Comparison of ENCODE assay signal across 11 cellular contexts in the genomic region with DNA sequence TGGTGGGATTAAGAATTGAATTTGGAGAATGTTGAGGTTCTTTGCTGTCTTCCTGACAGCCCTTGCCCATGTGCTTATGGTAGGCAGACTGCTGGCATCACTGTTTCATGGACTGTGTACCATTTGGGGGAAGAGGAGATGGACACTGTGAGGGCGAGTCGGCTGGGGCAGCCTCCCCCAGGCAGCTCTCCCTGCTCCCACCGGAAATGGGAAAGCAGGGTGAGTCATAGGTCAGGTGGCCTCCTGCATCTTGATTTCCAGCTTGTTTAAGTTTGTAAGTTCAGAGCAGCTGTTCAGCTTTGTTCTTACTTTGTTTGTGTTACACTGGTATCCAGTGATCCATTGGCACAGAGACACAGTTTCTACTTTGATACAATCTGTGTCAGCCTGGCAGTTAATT.
DNase-seq lines count a peak whose midpoint lies in the region; ATAC-seq and TF ChIP-seq lines count a peak whose summit lies in the region.
"Had no signal": no experiment of that assay in that cellular context is flagged by ENCODE, and none has a peak within 500 bp of the region (broad histone marks: within the 10 kb centered on the region; RNA-seq: fewer than 3 reads in every experiment).

No MANE protein-coding gene starts in this region.

- peaks cover 0 to 30% (median 0%) of the 10 kb centered on the region in 5 donors for H3K27me3 Mint-ChIP-seq in naive thymus-derived CD4-positive, alpha-beta T cell
- peaks cover 13 to 17% of the 10 kb centered on the region in 2 donors for H3K27me3 Mint-ChIP-seq in effector memory CD8-positive, alpha-beta T cell
- H3K27me3 Mint-ChIP-seq: central memory CD8-positive, alpha-beta T cell had no signal

- DNase-seq in NCI-H510A treated with DMSO at 0.1 percent for 48 hours (lab: John Stamatoyannopoulos, UW) (peak; percentile 44), NCI-H510A (lab: John Stamatoyannopoulos, UW) (no peak), T1000 (lab: John Stamatoyannopoulos, UW) (peak; percentile 45), foreskin fibroblast (peak; percentile 76 to 96), RPMI8226 (no peak)
- no peak for DNase-seq in naive thymus-derived CD4-positive, alpha-beta T cell
- no peak for DNase-seq in effector memory CD8-positive, alpha-beta T cell
- DNase-seq: NCI-H2029 treated with DMSO at 0.1 percent for 48 hours, T-helper 1 cell had no signal

- no peak for ATAC-seq in naive thymus-derived CD4-positive, alpha-beta T cell
- ATAC-seq in effector memory CD8-positive, alpha-beta T cell (replicated peaks), result no peak
- ATAC-seq in GM21423 (IDR thresholded peaks at IDR 0.05; ENCODE audit: unreplicated experiment), result no peak

- no peaks in the 10 kb centered on the region for H3K36me3 Mint-ChIP-seq in naive thymus-derived CD4-positive, alpha-beta T cell
- no peaks in the 10 kb centered on the region for H3K36me3 Mint-ChIP-seq in effector memory CD8-positive, alpha-beta T cell (ENCODE audit: insufficient read depth)

- H3K27me3 ChIP-seq in naive thymus-derived CD4-positive, alpha-beta T cell (ENCODE audit: control insufficient read depth in 2 of 2, insufficient read depth in 2 of 2, low read length in 2 of 2), result no peaks in the 10 kb centered on the region

- H3K4me1 Mint-ChIP-seq in naive thymus-derived CD4-positive, alpha-beta T cell, result peaks cover 0 to 4% (median 0%) of the 10 kb centered on the region in 7 donors
- H3K4me1 Mint-ChIP-seq in effector memory CD8-positive, alpha-beta T cell (ENCODE audit: low read depth in 2 of 2), result no peaks in the 10 kb centered on the region
- H3K4me1 Mint-ChIP-seq: central memory CD8-positive, alpha-beta T cell had no signal

- no peaks in the 10 kb centered on the region for H3K36me3 ChIP-seq in naive thymus-derived CD4-positive, alpha-beta T cell (ENCODE audit: control insufficient read depth in 2 of 3, insufficient read depth in 3 of 3, low read length in 3 of 3)

- no peaks in the 10 kb centered on the region for H3K4me1 ChIP-seq in naive thymus-derived CD4-positive, alpha-beta T cell (ENCODE audit: control insufficient read depth in 2 of 2, insufficient read depth in 2 of 2, low read length in 2 of 2)

- TF ChIP-seq CTCF in foreskin fibroblast (IDR thresholded peaks at IDR 0.05; ENCODE audit: low read depth, low read length), result no peak

- no peak overlapping the region for H3K27ac ChIP-seq in naive thymus-derived CD4-positive, alpha-beta T cell (ENCODE audit: low read depth, low read length)

- H3K9me3 ChIP-seq in naive thymus-derived CD4-positive, alpha-beta T cell (ENCODE audit: control insufficient read depth in 2 of 3, low read length in 3 of 3), result no peaks in the 10 kb centered on the region

- POLR2A ChIA-PET in naive thymus-derived CD4-positive, alpha-beta T cell (lab: Charles Lee), result no interaction called here

- intact Hi-C loops in naive thymus-derived CD4-positive, alpha-beta T cell (cut with micrococcal nuclease), result no loop called here

- CTCF ChIA-PET in naive thymus-derived CD4-positive, alpha-beta T cell (lab: Charles Lee), result no interaction called here

- H3K9me3 Mint-ChIP-seq in naive thymus-derived CD4-positive, alpha-beta T cell, result no peaks in the 10 kb centered on the region
- no peaks in the 10 kb centered on the region for H3K9me3 Mint-ChIP-seq in effector memory CD8-positive, alpha-beta T cell
- H3K9me3 Mint-ChIP-seq: central memory CD8-positive, alpha-beta T cell had no signal

- H3K27ac Mint-ChIP-seq in naive thymus-derived CD4-positive, alpha-beta T cell, result no peak overlapping the region
- no peak overlapping the region for H3K27ac Mint-ChIP-seq in effector memory CD8-positive, alpha-beta T cell

- no peak overlapping the region for H3K4me3 Mint-ChIP-seq in naive thymus-derived CD4-positive, alpha-beta T cell
- H3K4me3 Mint-ChIP-seq in effector memory CD8-positive, alpha-beta T cell, result no peak overlapping the region
- H3K4me3 Mint-ChIP-seq: central memory CD8-positive, alpha-beta T cell had no signal

- H3K4me3 ChIP-seq in foreskin fibroblast (ENCODE audit: low read depth in 1 of 2, low read length in 2 of 2), result no peak overlapping the region
- H3K4me3 ChIP-seq in naive thymus-derived CD4-positive, alpha-beta T cell (ENCODE audit: low read length), result no peak overlapping the region

Comparison
In these comparisons a context has a peak if more than half of its experiments do, and no peak if none do; other contexts are left out.
1. DNase-seq: peak in NCI-H510A treated with DMSO at 0.1 percent for 48 hours (single experiment), T1000 (single experiment) and foreskin fibroblast (2 of 2); none in NCI-H510A (single experiment), RPMI8226 (single experiment), naive thymus-derived CD4-positive, alpha-beta T cell (0 of 9) and effector memory CD8-positive, alpha-beta T cell (0 of 3).